In genomic region chrY:7518387-7518786, GRCh38 we compare ENCODE assay signal across 7 cellular contexts.
"Had no signal": no experiment of that assay in that cellular context is flagged by ENCODE, and none has a peak within 500 bp of the region (broad histone marks: within the 10 kb centered on the region; RNA-seq: fewer than 3 reads in every experiment).

No MANE protein-coding gene starts in this region.

- H3K4me3 ChIP-seq: K562 had no signal

- H3K9ac ChIP-seq: KMS-11 had no signal

- ATAC-seq: K562 had no signal

- DNase-seq: IMR-90, KBM-7, KG1 had no signal

- FAIRE-seq: HTR-8/SVneo, K562 had no signal

- H3K4me2 ChIP-seq: KMS-11 had no signal

- H3K27ac ChIP-seq: HL-60, KMS-11 had no signal
